In genomic region chr17:36545465-36546417, GRCh38 we compare ENCODE assay signal across 1 cellular context.
TF ChIP-seq lines count a peak whose summit lies in the region.

No MANE protein-coding gene starts in this region.

TF ChIP-seq in K562, 482 proteins besides CTCF, POLR2A, EP300 and RAD21 (continues in another document):
- no peak for TF ChIP-seq LARP7 (IDR thresholded peaks at IDR 0.05)
- no peak for TF ChIP-seq SMAD3 (CRISPR knock-in tag; conservative IDR thresholded peaks at IDR 0.05)
- peak; percentile 78 for TF ChIP-seq TAF9B (IDR thresholded peaks at IDR 0.05; ENCODE audit: partially characterized antibody)
- TF ChIP-seq SPI1 (IDR thresholded peaks at IDR 0.05; ENCODE audit: borderline replicate concordance, low read depth, low read length), result no peak
- TF ChIP-seq RAD51 (IDR thresholded peaks at IDR 0.05; ENCODE audit: borderline replicate concordance, low read depth), result no peak
- TF ChIP-seq COPS2 (conservative IDR thresholded peaks at IDR 0.05), result no peak
- TF ChIP-seq NEUROD1 (IDR thresholded peaks at IDR 0.05; ENCODE audit: borderline replicate concordance, low read depth, low read length, partially characterized antibody), result peak; percentile 68
- no peak for TF ChIP-seq ZSCAN32 (CRISPR knock-in tag; IDR thresholded peaks at IDR 0.05)
- TF ChIP-seq ZNF76 (CRISPR knock-in tag; IDR thresholded peaks at IDR 0.05; ENCODE audit: borderline replicate concordance), result no peak
- no peak for TF ChIP-seq MBD1 (CRISPR knock-in tag; IDR thresholded peaks at IDR 0.05)
- peak; percentile 13 for TF ChIP-seq GABPA (tag; conservative IDR thresholded peaks at IDR 0.05; ENCODE audit: low read depth)
- TF ChIP-seq ZNF512 (tag; IDR thresholded peaks at IDR 0.05), result no peak
- TF ChIP-seq POLR2G (IDR thresholded peaks at IDR 0.05; ENCODE audit: low read depth, low read length), result peak; percentile 78
- TF ChIP-seq SMARCA5 (IDR thresholded peaks at IDR 0.05), result no peak
- no peak for TF ChIP-seq HBP1 (CRISPR knock-in tag; IDR thresholded peaks at IDR 0.05)
- TF ChIP-seq MEF2D (tag; conservative IDR thresholded peaks at IDR 0.05; ENCODE audit: low read depth), result no peak
- TF ChIP-seq ZNF280B (CRISPR knock-in tag; IDR thresholded peaks at IDR 0.05), result no peak
- no peak for TF ChIP-seq ZNF511 (CRISPR knock-in tag; IDR thresholded peaks at IDR 0.05)
- TF ChIP-seq EP400 (IDR thresholded peaks at IDR 0.05), result peak; percentile 92
- peak; percentile 66; the same call in 1 of the 2 replicates for TF ChIP-seq MBD2 (IDR thresholded peaks at IDR 0.05; ENCODE audit: borderline replicate concordance, low read depth)
- no peak for TF ChIP-seq ZNF41 (CRISPR knock-in tag; conservative IDR thresholded peaks at IDR 0.05)
- no peak for TF ChIP-seq EWSR1 (IDR thresholded peaks at IDR 0.05; ENCODE audit: borderline replicate concordance, low read depth, partially characterized antibody)
- TF ChIP-seq ZNF589 (CRISPR knock-in tag; IDR thresholded peaks at IDR 0.05; ENCODE audit: low read depth), result no peak
- no peak for TF ChIP-seq MAFG (tag; conservative IDR thresholded peaks at IDR 0.05)
- no peak for TF ChIP-seq U2AF2 (optimal IDR thresholded peaks at IDR 0.05; ENCODE audit: low read depth, low read length)
- no peak for TF ChIP-seq TEAD2 (tag; IDR thresholded peaks at IDR 0.05)
- TF ChIP-seq STAG1 (CRISPR knock-in tag; IDR thresholded peaks at IDR 0.05; ENCODE audit: borderline replicate concordance), result no peak
- no peak for TF ChIP-seq NR0B1 (IDR thresholded peaks at IDR 0.05; ENCODE audit: partially characterized antibody)
- TF ChIP-seq BRD4 (IDR thresholded peaks at IDR 0.05), result 0 out of 2 replicates have a peak, but pooled peaks have one; percentile 13
- TF ChIP-seq ZHX1 (conservative IDR thresholded peaks at IDR 0.05; ENCODE audit: low read length), result no peak
- peak; percentile 98 to 99 for TF ChIP-seq MAZ (CRISPR knock-in tag; conservative IDR thresholded peaks at IDR 0.05 in 1 of 2, IDR thresholded peaks at IDR 0.05 in 1 of 2)
- TF ChIP-seq ZBTB11 (CRISPR knock-in tag; IDR thresholded peaks at IDR 0.05), result no peak
- no peak for TF ChIP-seq SRSF3 (IDR thresholded peaks at IDR 0.05; ENCODE audit: insufficient read depth, low read length)
- TF ChIP-seq HDAC3 (IDR thresholded peaks at IDR 0.05; ENCODE audit: borderline replicate concordance, partially characterized antibody), result no peak
- no peak for TF ChIP-seq STAT6 (CRISPR knock-in tag; IDR thresholded peaks at IDR 0.05)
- TF ChIP-seq BRF1 (IDR thresholded peaks at IDR 0.05; ENCODE audit: borderline replicate concordance, extremely low read depth, insufficient read length), result no peak
- TF ChIP-seq ZBTB9 (CRISPR knock-in tag; IDR thresholded peaks at IDR 0.05), result no peak
- TF ChIP-seq HMG20B (CRISPR knock-in tag; IDR thresholded peaks at IDR 0.05), result no peak
- no peak for TF ChIP-seq SRF (CRISPR knock-in tag; IDR thresholded peaks at IDR 0.05)
- no peak for TF ChIP-seq PREB (CRISPR knock-in tag; IDR thresholded peaks at IDR 0.05)
